In the genomic region with DNA sequence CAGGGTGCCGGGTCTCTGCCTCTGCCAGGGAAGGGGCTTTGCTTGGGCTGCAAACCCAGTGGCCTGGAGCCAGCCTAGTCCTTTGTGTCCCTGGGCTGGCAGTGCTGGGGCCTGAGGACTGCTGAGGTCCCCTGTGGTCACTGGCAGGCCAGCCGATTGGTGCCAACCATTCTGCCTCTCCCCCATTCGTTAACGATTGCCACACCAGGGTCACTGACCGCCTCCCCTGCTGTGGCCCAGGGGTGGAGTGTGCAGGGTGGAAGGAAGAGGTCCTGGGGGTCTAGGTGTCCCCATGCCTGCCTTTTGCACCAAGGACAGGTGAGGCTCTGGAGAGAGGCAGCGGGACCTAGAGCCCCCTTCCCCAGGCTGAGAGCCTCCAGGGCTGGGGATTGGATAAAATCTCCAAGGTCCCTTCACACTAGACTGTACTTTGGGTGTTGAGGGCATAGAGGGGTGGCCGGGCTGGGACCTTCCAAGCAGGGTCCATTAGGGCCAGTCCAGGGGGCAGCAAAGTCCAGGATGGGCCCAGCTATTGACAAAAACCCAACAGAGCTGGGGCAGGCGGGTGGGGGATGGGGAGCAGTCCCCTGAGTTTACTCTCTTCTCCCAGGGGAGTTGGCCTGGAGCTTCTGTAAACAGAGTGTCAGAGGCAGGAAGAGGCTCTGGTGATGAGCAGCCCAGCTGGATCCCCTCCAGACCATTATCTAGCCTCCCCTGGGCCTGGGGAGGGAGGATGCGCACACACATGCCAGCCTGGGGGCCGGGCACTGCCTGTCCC, we compare ENCODE assay signal across 1 cellular context.
TF ChIP-seq lines count a peak whose summit lies in the region.

No MANE protein-coding gene starts in this region.

TF ChIP-seq in K562, 482 proteins besides CTCF, POLR2A, EP300 and RAD21:
- TF ChIP-seq, protein P1, sequence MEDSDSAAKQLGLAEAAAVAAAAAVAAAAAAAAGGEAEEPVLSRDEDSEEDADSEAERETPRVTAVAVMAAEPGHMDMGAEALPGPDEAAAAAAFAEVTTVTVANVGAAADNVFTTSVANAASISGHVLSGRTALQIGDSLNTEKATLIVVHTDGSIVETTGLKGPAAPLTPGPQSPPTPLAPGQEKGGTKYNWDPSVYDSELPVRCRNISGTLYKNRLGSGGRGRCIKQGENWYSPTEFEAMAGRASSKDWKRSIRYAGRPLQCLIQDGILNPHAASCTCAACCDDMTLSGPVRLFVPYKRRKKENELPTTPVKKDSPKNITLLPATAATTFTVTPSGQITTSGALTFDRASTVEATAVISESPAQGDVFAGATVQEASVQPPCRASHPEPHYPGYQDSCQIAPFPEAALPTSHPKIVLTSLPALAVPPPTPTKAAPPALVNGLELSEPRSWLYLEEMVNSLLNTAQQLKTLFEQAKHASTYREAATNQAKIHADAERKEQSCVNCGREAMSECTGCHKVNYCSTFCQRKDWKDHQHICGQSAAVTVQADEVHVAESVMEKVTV (CRISPR knock-in tag; IDR thresholded peaks at IDR 0.05), result no peak
- no peak for TF ChIP-seq CREBBP (IDR thresholded peaks at IDR 0.05; ENCODE audit: low read depth, low read length)
- TF ChIP-seq, protein P2, sequence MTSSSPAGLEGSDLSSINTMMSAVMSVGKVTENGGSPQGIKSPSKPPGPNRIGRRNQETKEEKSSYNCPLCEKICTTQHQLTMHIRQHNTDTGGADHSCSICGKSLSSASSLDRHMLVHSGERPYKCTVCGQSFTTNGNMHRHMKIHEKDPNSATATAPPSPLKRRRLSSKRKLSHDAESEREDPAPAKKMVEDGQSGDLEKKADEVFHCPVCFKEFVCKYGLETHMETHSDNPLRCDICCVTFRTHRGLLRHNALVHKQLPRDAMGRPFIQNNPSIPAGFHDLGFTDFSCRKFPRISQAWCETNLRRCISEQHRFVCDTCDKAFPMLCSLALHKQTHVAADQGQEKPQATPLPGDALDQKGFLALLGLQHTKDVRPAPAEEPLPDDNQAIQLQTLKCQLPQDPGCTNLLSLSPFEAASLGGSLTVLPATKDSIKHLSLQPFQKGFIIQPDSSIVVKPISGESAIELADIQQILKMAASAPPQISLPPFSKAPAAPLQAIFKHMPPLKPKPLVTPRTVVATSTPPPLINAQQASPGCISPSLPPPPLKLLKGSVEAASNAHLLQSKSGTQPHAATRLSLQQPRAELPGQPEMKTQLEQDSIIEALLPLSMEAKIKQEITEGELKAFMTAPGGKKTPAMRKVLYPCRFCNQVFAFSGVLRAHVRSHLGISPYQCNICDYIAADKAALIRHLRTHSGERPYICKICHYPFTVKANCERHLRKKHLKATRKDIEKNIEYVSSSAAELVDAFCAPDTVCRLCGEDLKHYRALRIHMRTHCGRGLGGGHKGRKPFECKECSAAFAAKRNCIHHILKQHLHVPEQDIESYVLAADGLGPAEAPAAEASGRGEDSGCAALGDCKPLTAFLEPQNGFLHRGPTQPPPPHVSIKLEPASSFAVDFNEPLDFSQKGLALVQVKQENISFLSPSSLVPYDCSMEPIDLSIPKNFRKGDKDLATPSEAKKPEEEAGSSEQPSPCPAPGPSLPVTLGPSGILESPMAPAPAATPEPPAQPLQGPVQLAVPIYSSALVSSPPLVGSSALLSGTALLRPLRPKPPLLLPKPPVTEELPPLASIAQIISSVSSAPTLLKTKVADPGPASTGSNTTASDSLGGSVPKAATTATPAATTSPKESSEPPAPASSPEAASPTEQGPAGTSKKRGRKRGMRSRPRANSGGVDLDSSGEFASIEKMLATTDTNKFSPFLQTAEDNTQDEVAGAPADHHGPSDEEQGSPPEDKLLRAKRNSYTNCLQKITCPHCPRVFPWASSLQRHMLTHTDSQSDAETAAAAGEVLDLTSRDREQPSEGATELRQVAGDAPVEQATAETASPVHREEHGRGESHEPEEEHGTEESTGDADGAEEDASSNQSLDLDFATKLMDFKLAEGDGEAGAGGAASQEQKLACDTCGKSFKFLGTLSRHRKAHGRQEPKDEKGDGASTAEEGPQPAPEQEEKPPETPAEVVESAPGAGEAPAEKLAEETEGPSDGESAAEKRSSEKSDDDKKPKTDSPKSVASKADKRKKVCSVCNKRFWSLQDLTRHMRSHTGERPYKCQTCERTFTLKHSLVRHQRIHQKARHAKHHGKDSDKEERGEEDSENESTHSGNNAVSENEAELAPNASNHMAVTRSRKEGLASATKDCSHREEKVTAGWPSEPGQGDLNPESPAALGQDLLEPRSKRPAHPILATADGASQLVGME (CRISPR knock-in tag; IDR thresholded peaks at IDR 0.05), result no peak
- no peak for TF ChIP-seq C11orf30 (IDR thresholded peaks at IDR 0.05; ENCODE audit: low read depth)
- TF ChIP-seq ETV5 (CRISPR knock-in tag; IDR thresholded peaks at IDR 0.05; ENCODE audit: low read depth), result 0 out of 2 replicates have a peak, but pooled peaks have one; percentile 36
- no peak for TF ChIP-seq IRF2 (CRISPR knock-in tag; IDR thresholded peaks at IDR 0.05)
- TF ChIP-seq SMAD1 (IDR thresholded peaks at IDR 0.05; ENCODE audit: low read depth, low read length, partially characterized antibody), result no peak
- TF ChIP-seq, protein P3, sequence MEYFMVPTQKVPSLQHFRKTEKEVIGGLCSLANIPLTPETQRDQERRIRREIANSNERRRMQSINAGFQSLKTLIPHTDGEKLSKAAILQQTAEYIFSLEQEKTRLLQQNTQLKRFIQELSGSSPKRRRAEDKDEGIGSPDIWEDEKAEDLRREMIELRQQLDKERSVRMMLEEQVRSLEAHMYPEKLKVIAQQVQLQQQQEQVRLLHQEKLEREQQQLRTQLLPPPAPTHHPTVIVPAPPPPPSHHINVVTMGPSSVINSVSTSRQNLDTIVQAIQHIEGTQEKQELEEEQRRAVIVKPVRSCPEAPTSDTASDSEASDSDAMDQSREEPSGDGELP (CRISPR knock-in tag; IDR thresholded peaks at IDR 0.05; ENCODE audit: borderline replicate concordance), result peak; percentile 21; the same call in 1 of the 2 replicates
- TF ChIP-seq ETV1 (tag; conservative IDR thresholded peaks at IDR 0.05; ENCODE audit: low read depth), result no peak
- TF ChIP-seq KDM5B (IDR thresholded peaks at IDR 0.05; ENCODE audit: insufficient replicate concordance, low read depth, low read length), result peak; percentile 12
- TF ChIP-seq, protein P4, sequence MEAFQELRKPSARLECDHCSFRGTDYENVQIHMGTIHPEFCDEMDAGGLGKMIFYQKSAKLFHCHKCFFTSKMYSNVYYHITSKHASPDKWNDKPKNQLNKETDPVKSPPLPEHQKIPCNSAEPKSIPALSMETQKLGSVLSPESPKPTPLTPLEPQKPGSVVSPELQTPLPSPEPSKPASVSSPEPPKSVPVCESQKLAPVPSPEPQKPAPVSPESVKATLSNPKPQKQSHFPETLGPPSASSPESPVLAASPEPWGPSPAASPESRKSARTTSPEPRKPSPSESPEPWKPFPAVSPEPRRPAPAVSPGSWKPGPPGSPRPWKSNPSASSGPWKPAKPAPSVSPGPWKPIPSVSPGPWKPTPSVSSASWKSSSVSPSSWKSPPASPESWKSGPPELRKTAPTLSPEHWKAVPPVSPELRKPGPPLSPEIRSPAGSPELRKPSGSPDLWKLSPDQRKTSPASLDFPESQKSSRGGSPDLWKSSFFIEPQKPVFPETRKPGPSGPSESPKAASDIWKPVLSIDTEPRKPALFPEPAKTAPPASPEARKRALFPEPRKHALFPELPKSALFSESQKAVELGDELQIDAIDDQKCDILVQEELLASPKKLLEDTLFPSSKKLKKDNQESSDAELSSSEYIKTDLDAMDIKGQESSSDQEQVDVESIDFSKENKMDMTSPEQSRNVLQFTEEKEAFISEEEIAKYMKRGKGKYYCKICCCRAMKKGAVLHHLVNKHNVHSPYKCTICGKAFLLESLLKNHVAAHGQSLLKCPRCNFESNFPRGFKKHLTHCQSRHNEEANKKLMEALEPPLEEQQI (IDR thresholded peaks at IDR 0.05), result no peak
- no peak for TF ChIP-seq STAG1 (CRISPR knock-in tag; IDR thresholded peaks at IDR 0.05; ENCODE audit: borderline replicate concordance)
- no peak for TF ChIP-seq MTF1 (CRISPR knock-in tag; IDR thresholded peaks at IDR 0.05; ENCODE audit: borderline replicate concordance)
- no peak for TF ChIP-seq SAFB (IDR thresholded peaks at IDR 0.05; ENCODE audit: borderline replicate concordance, low read depth, low read length)
- TF ChIP-seq HSF4 (CRISPR knock-in tag; IDR thresholded peaks at IDR 0.05; ENCODE audit: borderline replicate concordance), result no peak
- TF ChIP-seq, protein P5, sequence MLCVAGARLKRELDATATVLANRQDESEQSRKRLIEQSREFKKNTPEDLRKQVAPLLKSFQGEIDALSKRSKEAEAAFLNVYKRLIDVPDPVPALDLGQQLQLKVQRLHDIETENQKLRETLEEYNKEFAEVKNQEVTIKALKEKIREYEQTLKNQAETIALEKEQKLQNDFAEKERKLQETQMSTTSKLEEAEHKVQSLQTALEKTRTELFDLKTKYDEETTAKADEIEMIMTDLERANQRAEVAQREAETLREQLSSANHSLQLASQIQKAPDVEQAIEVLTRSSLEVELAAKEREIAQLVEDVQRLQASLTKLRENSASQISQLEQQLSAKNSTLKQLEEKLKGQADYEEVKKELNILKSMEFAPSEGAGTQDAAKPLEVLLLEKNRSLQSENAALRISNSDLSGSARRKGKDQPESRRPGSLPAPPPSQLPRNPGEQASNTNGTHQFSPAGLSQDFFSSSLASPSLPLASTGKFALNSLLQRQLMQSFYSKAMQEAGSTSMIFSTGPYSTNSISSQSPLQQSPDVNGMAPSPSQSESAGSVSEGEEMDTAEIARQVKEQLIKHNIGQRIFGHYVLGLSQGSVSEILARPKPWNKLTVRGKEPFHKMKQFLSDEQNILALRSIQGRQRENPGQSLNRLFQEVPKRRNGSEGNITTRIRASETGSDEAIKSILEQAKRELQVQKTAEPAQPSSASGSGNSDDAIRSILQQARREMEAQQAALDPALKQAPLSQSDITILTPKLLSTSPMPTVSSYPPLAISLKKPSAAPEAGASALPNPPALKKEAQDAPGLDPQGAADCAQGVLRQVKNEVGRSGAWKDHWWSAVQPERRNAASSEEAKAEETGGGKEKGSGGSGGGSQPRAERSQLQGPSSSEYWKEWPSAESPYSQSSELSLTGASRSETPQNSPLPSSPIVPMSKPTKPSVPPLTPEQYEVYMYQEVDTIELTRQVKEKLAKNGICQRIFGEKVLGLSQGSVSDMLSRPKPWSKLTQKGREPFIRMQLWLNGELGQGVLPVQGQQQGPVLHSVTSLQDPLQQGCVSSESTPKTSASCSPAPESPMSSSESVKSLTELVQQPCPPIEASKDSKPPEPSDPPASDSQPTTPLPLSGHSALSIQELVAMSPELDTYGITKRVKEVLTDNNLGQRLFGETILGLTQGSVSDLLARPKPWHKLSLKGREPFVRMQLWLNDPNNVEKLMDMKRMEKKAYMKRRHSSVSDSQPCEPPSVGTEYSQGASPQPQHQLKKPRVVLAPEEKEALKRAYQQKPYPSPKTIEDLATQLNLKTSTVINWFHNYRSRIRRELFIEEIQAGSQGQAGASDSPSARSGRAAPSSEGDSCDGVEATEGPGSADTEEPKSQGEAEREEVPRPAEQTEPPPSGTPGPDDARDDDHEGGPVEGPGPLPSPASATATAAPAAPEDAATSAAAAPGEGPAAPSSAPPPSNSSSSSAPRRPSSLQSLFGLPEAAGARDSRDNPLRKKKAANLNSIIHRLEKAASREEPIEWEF (CRISPR knock-in tag; IDR thresholded peaks at IDR 0.05), result no peak
- no peak for TF ChIP-seq ZNF140 (CRISPR knock-in tag; IDR thresholded peaks at IDR 0.05)
- TF ChIP-seq NUFIP1 (IDR thresholded peaks at IDR 0.05; ENCODE audit: partially characterized antibody), result no peak
- TF ChIP-seq HNRNPL (IDR thresholded peaks at IDR 0.05; ENCODE audit: low read depth, low read length), result no peak
- TF ChIP-seq STAT5A (IDR thresholded peaks at IDR 0.05; ENCODE audit: borderline replicate concordance, low read length), result no peak
- TF ChIP-seq SMARCC2 (IDR thresholded peaks at IDR 0.05; ENCODE audit: low read depth), result no peak
